15 cellular contexts compared by ENCODE assay signal in the genomic region with DNA sequence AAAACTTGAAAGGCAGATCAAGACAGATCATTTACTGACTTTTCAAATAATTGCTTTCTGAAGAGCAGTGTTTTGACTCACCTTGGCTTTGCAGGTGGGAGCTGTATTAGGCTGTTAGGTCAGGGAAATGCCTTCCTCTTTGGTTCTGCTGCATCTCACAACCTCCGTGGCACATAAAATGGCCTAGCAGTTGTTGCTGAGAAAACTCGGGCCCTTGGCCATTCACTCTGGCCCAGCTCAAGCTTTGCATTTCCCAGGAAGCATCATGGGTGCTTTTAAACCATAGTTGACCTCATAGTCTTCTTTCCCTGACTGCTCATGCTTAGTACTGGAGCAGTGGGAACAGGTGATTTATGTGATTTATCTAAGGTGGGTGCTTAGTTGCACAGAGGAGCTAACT.
DNase-seq lines count a peak whose midpoint lies in the region; ATAC-seq, FAIRE-seq and TF ChIP-seq lines count a peak whose summit lies in the region.
"Had no signal": no experiment of that assay in that cellular context is flagged by ENCODE, and none has a peak within 500 bp of the region (broad histone marks: within the 10 kb centered on the region; RNA-seq: fewer than 3 reads in every experiment).

No MANE protein-coding gene starts in this region.

- H3K9me3 Mint-ChIP-seq in memory B cell: no peaks in the 10 kb centered on the region
- H3K9me3 Mint-ChIP-seq: activated naive CD4-positive, alpha-beta T cell treated with anti-CD3 and anti-CD28 coated beads, Interleukin-2, amount 10 ng/mL, durations not matched to agents 7 days and 5 days; nephron; WTC11 had no signal

- intact Hi-C loops in PC-3 (cut with micrococcal nuclease): no loop called here

- ATAC-seq in PC-3: no peak
- ATAC-seq in memory B cell (ENCODE audit: low read depth): no peak
- ATAC-seq in thoracic aorta (ENCODE audit: insufficient number of reproducible peaks, low FRiP score, low read depth): no peak
- ATAC-seq in GM19463 (IDR thresholded peaks at IDR 0.05; ENCODE audit: unreplicated experiment): no peak
- no peak for ATAC-seq in HG02840 (IDR thresholded peaks at IDR 0.05; ENCODE audit: low FRiP score, unreplicated experiment)
- ATAC-seq in HG03196 (IDR thresholded peaks at IDR 0.05; ENCODE audit: unreplicated experiment): no peak
- ATAC-seq: WTC11 had no signal

- CTCF ChIA-PET in PC-3 (lab: Charles Lee): no interaction called here

- H3K36me3 Mint-ChIP-seq in memory B cell: no peaks in the 10 kb centered on the region
- H3K36me3 Mint-ChIP-seq: activated naive CD4-positive, alpha-beta T cell treated with anti-CD3 and anti-CD28 coated beads, Interleukin-2, amount 10 ng/mL, durations not matched to agents 7 days and 5 days; WTC11 had no signal

- no peak for TF ChIP-seq CTCF in PC-3 (conservative IDR thresholded peaks at IDR 0.05; ENCODE audit: low read depth, low read length)
- TF ChIP-seq CTCF in thoracic aorta (IDR thresholded peaks at IDR 0.05): no peak
- TF ChIP-seq CTCF in D721Med (IDR thresholded peaks at IDR 0.05; ENCODE audit: insufficient read depth, missing control alignments): no peak

- H3K27me3 ChIP-seq in PC-3 (ENCODE audit: low read length): no peaks in the 10 kb centered on the region
- H3K27me3 ChIP-seq in thoracic aorta (replicated peaks; ENCODE audit: insufficient read depth): no peaks in the 10 kb centered on the region

- DNase-seq in PC-3 (no peak), memory B cell (ENCODE audit: low spot score in 2 of 2) (no peak), thoracic aorta (ENCODE audit: low spot score) (no peak), D721Med (ENCODE audit: insufficient read length, low spot score) (no peak)
- DNase-seq: activated naive CD4-positive, alpha-beta T cell treated with anti-CD3 and anti-CD28 coated beads, Interleukin-2, amount 10 ng/mL, durations not matched to agents 7 days and 5 days; DND-41; NCI-H82; stimulated activated CD4-positive, alpha-beta T cell treated with anti-CD3 and anti-CD28 coated beads, Interleukin-2, amount 100 ng/mL, for 48 hours; T-helper 1 cell had no signal

- peaks cover 45% of the 10 kb centered on the region for H3K4me1 Mint-ChIP-seq in memory B cell

- BruUV-seq in PC-3 (replicated peaks; lab: Mats Ljungman, UMichigan): no TSS peak

- no peaks in the 10 kb centered on the region for H3K36me3 ChIP-seq in PC-3 (ENCODE audit: low read depth, low read length)
- no peaks in the 10 kb centered on the region for H3K36me3 ChIP-seq in thoracic aorta

- no peaks in the 10 kb centered on the region for H3K9me2 ChIP-seq in PC-3 (replicated peaks; ENCODE audit: low read length)

- H3K79me2 ChIP-seq in PC-3 (ENCODE audit: low read length): no peaks in the 10 kb centered on the region

- H3K4me3 Mint-ChIP-seq in memory B cell: no peak overlapping the region
- H3K4me3 Mint-ChIP-seq: activated naive CD4-positive, alpha-beta T cell treated with anti-CD3 and anti-CD28 coated beads, Interleukin-2, amount 10 ng/mL, durations not matched to agents 7 days and 5 days; nephron; WTC11 had no signal

- H3K27ac Mint-ChIP-seq in memory B cell: peak overlapping the region; percentile 64
- H3K27ac Mint-ChIP-seq: activated naive CD4-positive, alpha-beta T cell treated with anti-CD3 and anti-CD28 coated beads, Interleukin-2, amount 10 ng/mL, durations not matched to agents 7 days and 5 days; WTC11 had no signal

- H3K4me3 ChIP-seq in PC-3 (ENCODE audit: low read length) (no peak overlapping the region), thoracic aorta (peak overlapping the region; percentile 5)

- H3K4me1 ChIP-seq in PC-3 (ENCODE audit: insufficient read depth, low read length) (no peaks in the 10 kb centered on the region; the same call in 1 of the 2 replicates), thoracic aorta (ENCODE audit: control insufficient read depth in 1 of 2, low read depth in 2 of 2) (peaks cover 16 to 30% of the 10 kb centered on the region in 2 donors)

- FAIRE-seq in D721Med (lab: Jason Lieb, UNC): no peak

- no peak overlapping the region for H2AFZ ChIP-seq in PC-3 (ENCODE audit: low read length)

- H3K9me3 ChIP-seq in PC-3 (ENCODE audit: low read length) (no peaks in the 10 kb centered on the region), thoracic aorta (no peaks in the 10 kb centered on the region)

- H3K4me2 ChIP-seq in PC-3 (ENCODE audit: low read length): no peak overlapping the region

- no peak overlapping the region for H3K9ac ChIP-seq in PC-3 (ENCODE audit: low read length)

- H3K27me3 Mint-ChIP-seq in memory B cell: no peaks in the 10 kb centered on the region
- H3K27me3 Mint-ChIP-seq: activated naive CD4-positive, alpha-beta T cell treated with anti-CD3 and anti-CD28 coated beads, Interleukin-2, amount 10 ng/mL, durations not matched to agents 7 days and 5 days had no signal

- H3K27ac ChIP-seq in PC-3 (ENCODE audit: low read length): 0 out of 2 replicates have a peak overlapping the region, but pooled peaks have one; percentile 16
- H3K27ac ChIP-seq in cingulate gyrus (ENCODE audit: low read depth, low read length): peak overlapping the region; percentile 5
- peak overlapping the region; percentile 7 to 53 for H3K27ac ChIP-seq in thoracic aorta

- no peaks in the 10 kb centered on the region for H3F3A ChIP-seq in PC-3 (ENCODE audit: low read length, unreplicated experiment)

- H4K20me1 ChIP-seq in PC-3 (ENCODE audit: low read length): no peaks in the 10 kb centered on the region

- POLR2A ChIA-PET in PC-3 (lab: Charles Lee; ENCODE audit: unreplicated experiment): no interaction called here
